In genomic region chr2:41854227-41854626, GRCh38 we compare ENCODE assay signal across 17 cellular contexts.
DNase-seq lines count a peak whose midpoint lies in the region; ATAC-seq and TF ChIP-seq lines count a peak whose summit lies in the region.
"Had no signal": no experiment of that assay in that cellular context is flagged by ENCODE, and none has a peak within 500 bp of the region (broad histone marks: within the 10 kb centered on the region; RNA-seq: fewer than 3 reads in every experiment).

No MANE protein-coding gene starts in this region.

- H3K4me1 Mint-ChIP-seq in Caco-2 (ENCODE audit: low read depth, unreplicated experiment): no peaks in the 10 kb centered on the region

- no peaks in the 10 kb centered on the region for H3K9me3 Mint-ChIP-seq in Caco-2 (ENCODE audit: unreplicated experiment)
- H3K9me3 Mint-ChIP-seq: H9, nephron had no signal

- H3K27me3 Mint-ChIP-seq in Caco-2 (ENCODE audit: insufficient read depth, unreplicated experiment): no peaks in the 10 kb centered on the region

- H3K27ac Mint-ChIP-seq in Caco-2 (ENCODE audit: unreplicated experiment): peak overlapping the region; percentile 8
- H3K27ac Mint-ChIP-seq: H9 had no signal

- H3K9me3 ChIP-seq in Caco-2 (peaks cover 2% of the 10 kb centered on the region; the same call in 1 of the 2 replicates), prostate gland (no peaks in the 10 kb centered on the region), ascending aorta (no peaks in the 10 kb centered on the region)
- H3K9me3 ChIP-seq: gastroesophageal sphincter, testis had no signal

- H3K4me3 ChIP-seq in Caco-2 (ENCODE audit: low read depth, low read length) (no peak overlapping the region), prostate gland (no peak overlapping the region), ascending aorta (no peak overlapping the region)
- H3K4me3 ChIP-seq: cardiac muscle cell, dorsolateral prefrontal cortex, gastroesophageal sphincter, GM12878, testis had no signal

- no peak overlapping the region for H3K4me3 Mint-ChIP-seq in Caco-2 (ENCODE audit: unreplicated experiment)
- H3K4me3 Mint-ChIP-seq: H9, nephron had no signal

- H3K27me3 ChIP-seq in Caco-2 (replicated peaks; ENCODE audit: control insufficient read depth, insufficient read depth, low read length): no peaks in the 10 kb centered on the region
- no peaks in the 10 kb centered on the region for H3K27me3 ChIP-seq in foreskin keratinocyte
- no peaks in the 10 kb centered on the region for H3K27me3 ChIP-seq in prostate gland (replicated peaks; ENCODE audit: insufficient read depth)
- no peaks in the 10 kb centered on the region for H3K27me3 ChIP-seq in ascending aorta
- H3K27me3 ChIP-seq: testis had no signal

- no peak for TF ChIP-seq POLR2A in prostate gland (IDR thresholded peaks at IDR 0.05)

- intact Hi-C loops in Caco-2 (cut with micrococcal nuclease; ENCODE audit: unreplicated experiment) (loop anchor here (1.0 kb wide), 4 partner anchors 15 to 474 kb away; no protein-coding TSS in a partner anchor), prostate gland (cut with DNase I) (loop anchor here (2.0 to 10.0 kb wide), 2 partner anchors 233 to 471 kb away; no protein-coding TSS in a partner anchor), ascending aorta (cut with DNase I) (loop anchor here (10.0 kb wide), 1 partner anchor 471 kb away; no protein-coding TSS in a partner anchor)

- POLR2A ChIA-PET in Caco-2 (lab: Charles Lee): interaction anchor here (1.0 kb wide), 1 partner anchor 202 kb away, joined by 6 read pairs; no protein-coding TSS in a partner anchor

- no TSS peak for BruUV-seq in Caco-2 (replicated peaks; lab: Mats Ljungman, UMichigan)

- DNase-seq in activated CD4-positive, alpha-beta T cell treated with anti-CD3 and anti-CD28 coated beads, Interleukin-2, amount 50 U/mL, for 48 hours: peak; percentile 10 to 15
- no peak for DNase-seq in activated CD4-positive, alpha-beta T cell treated with anti-CD3 and anti-CD28 coated beads, Interleukin-2, amount 50 U/mL, for 4 hours
- no peak for DNase-seq in Caco-2
- peak; percentile 62 for DNase-seq in RKO (ENCODE audit: low spot score)
- peak in 1 of 2 donors; percentile 28 for DNase-seq in foreskin keratinocyte
- DNase-seq in NK-92 (lab: John Stamatoyannopoulos, UW; ENCODE audit: unreplicated experiment): no peak
- no peak for DNase-seq in prostate gland (ENCODE audit: low spot score)
- no peak for DNase-seq in ascending aorta (ENCODE audit: low spot score in 2 of 2)
- DNase-seq: activated CD8-positive, alpha-beta memory T cell treated with anti-CD3 and anti-CD28 coated beads, Interleukin-2, amount 50 U/mL, for 48 hours had no signal

- TF ChIP-seq CTCF in Caco-2 (IDR thresholded peaks at IDR 0.05; ENCODE audit: insufficient read depth in 1 of 2, low read depth in 1 of 2, low read length in 1 of 2, severe bottlenecking in 1 of 2, unreplicated experiment in 1 of 2): no peak
- no peak for TF ChIP-seq CTCF in foreskin keratinocyte (conservative IDR thresholded peaks at IDR 0.05)
- TF ChIP-seq CTCF in prostate gland (IDR thresholded peaks at IDR 0.05): no peak
- TF ChIP-seq CTCF in ascending aorta (IDR thresholded peaks at IDR 0.05): no peak

- CTCF ChIA-PET in Caco-2 (lab: Charles Lee): interaction anchor here (0.6 to 3.4 kb wide), 20 partner anchors 9 to 474 kb away, joined by 3 to 24 read pairs (median 4); partner anchors contain the start of gene PKDCC

- H3K27ac ChIP-seq in foreskin keratinocyte (no peak overlapping the region), prostate gland (no peak overlapping the region), ascending aorta (no peak overlapping the region)
- H3K27ac ChIP-seq: C4-2B, cardiac muscle cell, dorsolateral prefrontal cortex, gastroesophageal sphincter, testis had no signal

- H3K36me3 Mint-ChIP-seq in Caco-2 (ENCODE audit: insufficient read depth, unreplicated experiment): no peaks in the 10 kb centered on the region

- peak; percentile 75 for ATAC-seq in foreskin keratinocyte

- H3K4me1 ChIP-seq in Caco-2: peaks cover 21% of the 10 kb centered on the region
- no peaks in the 10 kb centered on the region for H3K4me1 ChIP-seq in foreskin keratinocyte
- no peaks in the 10 kb centered on the region for H3K4me1 ChIP-seq in prostate gland (replicated peaks)
- H3K4me1 ChIP-seq in ascending aorta: no peaks in the 10 kb centered on the region
- H3K4me1 ChIP-seq: gastroesophageal sphincter, testis had no signal

- H3K36me3 ChIP-seq in Caco-2 (ENCODE audit: control insufficient read depth, insufficient read depth, low read length) (no peaks in the 10 kb centered on the region), prostate gland (no peaks in the 10 kb centered on the region), ascending aorta (no peaks in the 10 kb centered on the region)
- H3K36me3 ChIP-seq: cardiac muscle cell, gastroesophageal sphincter had no signal

- WGBS in prostate gland: 71% methylated on average over 4 of the region's 4 CpGs

Comparison
In these comparisons a context has a peak if more than half of its experiments do, and no peak if none do; other contexts are left out.
1. DNase-seq: peak in activated CD4-positive, alpha-beta T cell treated with anti-CD3 and anti-CD28 coated beads, Interleukin-2, amount 50 U/mL, for 48 hours (2 of 2) and RKO (single experiment); none in activated CD4-positive, alpha-beta T cell treated with anti-CD3 and anti-CD28 coated beads, Interleukin-2, amount 50 U/mL, for 4 hours (0 of 2), Caco-2 (0 of 2), NK-92 (single experiment), prostate gland (single experiment) and ascending aorta (0 of 2).